ENCODE assay signal across 8 cellular contexts in the genomic region with DNA sequence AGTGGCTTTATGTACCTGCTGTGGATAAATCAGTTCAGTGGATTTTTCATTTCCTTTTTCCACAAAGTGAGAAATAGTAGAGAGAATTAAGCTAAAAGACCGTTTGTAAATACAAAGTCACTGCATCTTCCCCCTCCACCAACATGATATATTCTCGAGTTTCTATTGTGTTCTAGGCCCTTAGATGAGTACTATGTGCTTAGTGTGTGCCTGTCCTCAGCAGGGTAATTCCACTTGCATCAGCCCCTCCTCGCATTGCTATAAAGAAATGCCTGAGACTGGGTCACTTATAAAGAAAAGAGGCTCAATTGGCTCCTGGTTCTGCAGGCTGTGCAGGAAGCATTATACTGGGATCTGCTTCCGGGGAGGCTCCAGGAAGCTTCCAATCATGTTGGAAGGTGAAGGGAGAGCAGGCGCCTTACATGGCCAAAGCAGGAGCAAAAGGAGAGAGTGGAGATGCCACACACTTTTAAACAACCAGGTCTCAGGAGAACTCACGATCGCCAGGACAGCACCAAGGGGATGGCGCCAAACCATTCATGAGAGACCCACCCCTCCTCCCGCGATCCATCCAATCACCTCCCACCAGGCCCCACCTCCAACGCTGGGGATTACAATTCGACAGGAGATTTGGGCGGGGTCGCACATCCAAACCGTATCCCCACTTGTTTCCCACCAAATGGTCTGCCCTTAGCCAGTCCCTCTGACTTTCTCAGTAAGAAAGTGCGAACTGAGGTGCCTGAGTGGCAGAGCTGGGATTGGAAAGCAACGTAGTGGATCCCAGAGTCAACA.
DNase-seq lines count a peak whose midpoint lies in the region; ATAC-seq, FAIRE-seq and TF ChIP-seq lines count a peak whose summit lies in the region.

No MANE protein-coding gene starts in this region.

- no TSS peak for BruUV-seq in IMR-90 (replicated peaks; lab: Mats Ljungman, UMichigan)

- H3K4me1 ChIP-seq in IMR-90 (ENCODE audit: control insufficient read depth, insufficient read depth, low read length), result peaks cover 3% of the 10 kb centered on the region; the same call in 1 of the 2 replicates
- H3K4me1 ChIP-seq in mesendoderm (ENCODE audit: control insufficient read depth, low read depth, low read length), result no peaks in the 10 kb centered on the region

- no peak for TF ChIP-seq CTCF in IMR-90 (conservative IDR thresholded peaks at IDR 0.05; ENCODE audit: low read depth, low read length)
- no peak for TF ChIP-seq CTCF in bronchial epithelial cell (IDR thresholded peaks at IDR 0.05; ENCODE audit: insufficient read depth, low read length, severe bottlenecking)

- no peak overlapping the region for H2AK5ac ChIP-seq in IMR-90 (ENCODE audit: low read depth, low read length)
- H2AK5ac ChIP-seq in mesendoderm (ENCODE audit: low read length), result no peak overlapping the region

- no peak for TF ChIP-seq RAD21 in IMR-90 (IDR thresholded peaks at IDR 0.05; ENCODE audit: low read length)

- H3K36me3 ChIP-seq in IMR-90 (ENCODE audit: control insufficient read depth, insufficient read depth, low read length) (no peaks in the 10 kb centered on the region), bronchial epithelial cell (ENCODE audit: control insufficient read depth, insufficient read depth, low read length) (no peaks in the 10 kb centered on the region), mesendoderm (ENCODE audit: control insufficient read depth, insufficient read depth, low read length) (no peaks in the 10 kb centered on the region)

- 26% methylated on average over 3 of the region's 17 CpGs; no CpG with 5 or more reads in 1 of the 2 experiments for WGBS in IMR-90 (ENCODE audit: extremely low coverage in 2 of 2, insufficient read length in 1 of 2), 2 experiments
- no CpG with 5 or more reads among the region's 17 CpGs for WGBS in mesendoderm (ENCODE audit: extremely low coverage, insufficient coverage, low lambda C conversion rate)

- peak overlapping the region; percentile 41 for H3K4me3 ChIP-seq in IMR-90 (ENCODE audit: insufficient read depth, low read depth, low read length)
- H3K4me3 ChIP-seq in bronchial epithelial cell (ENCODE audit: low read depth, low read length), result peak overlapping the region; percentile 4
- H3K4me3 ChIP-seq in mesendoderm (ENCODE audit: low read length), result peak overlapping the region; percentile 57

- peak; percentile 11 for ATAC-seq in Right ventricle myocardium inferior
- ATAC-seq in IMR-90 (ENCODE audit: low read depth), result peak; percentile 30
- ATAC-seq in HG03097 (IDR thresholded peaks at IDR 0.05; ENCODE audit: low FRiP score, unreplicated experiment), result no peak

- CTCF ChIA-PET in IMR-90 (lab: Yijun Ruan, JAX), result interaction anchor here (1.0 to 3.4 kb wide), 15 partner anchors 11 to 732 kb away, joined by 3 to 22 read pairs (median 4); no protein-coding TSS in a partner anchor

- in situ Hi-C loops in IMR-90 (cut with MboI; ENCODE audit: low sequenced_read_pairs), result loop anchor here (5.0 to 25.0 kb wide), 2 partner anchors 211 to 741 kb away; no protein-coding TSS in a partner anchor

- H3K14ac ChIP-seq in IMR-90 (replicated peaks; ENCODE audit: low read depth, low read length), result peak overlapping the region; percentile 32

- peak overlapping the region; percentile 98 for H3K4me2 ChIP-seq in IMR-90 (ENCODE audit: low read depth, low read length)
- peak overlapping the region; percentile 100 for H3K4me2 ChIP-seq in mesendoderm (ENCODE audit: low read length)

- no peak overlapping the region for H4K91ac ChIP-seq in IMR-90 (ENCODE audit: insufficient read depth, low read depth, low read length)

- H4K8ac ChIP-seq in IMR-90 (ENCODE audit: low read depth in 2 of 2, low read length in 2 of 2), result peak overlapping the region in 1 of 2 experiments; percentile 47; a peak in 1 of 4 replicates
- H4K8ac ChIP-seq in mesendoderm (ENCODE audit: low read depth, low read length), result no peak overlapping the region

- H3K79me2 ChIP-seq in mesendoderm (ENCODE audit: control insufficient read depth, insufficient read depth, low read length), result no peaks in the 10 kb centered on the region

- H3K27ac ChIP-seq in IMR-90 (ENCODE audit: insufficient read depth, low read length) (no peak overlapping the region), mesendoderm (ENCODE audit: low read depth, low read length) (no peak overlapping the region)

- DNase-seq in Right ventricle myocardium inferior (ENCODE audit: missing footprints), result no peak
- DNase-seq in cardiac septum (ENCODE audit: low spot score), result no peak
- no peak for DNase-seq in IMR-90
- no peak for DNase-seq in bronchial epithelial cell (ENCODE audit: low read depth)
- DNase-seq in mesendoderm, result peak; percentile 83
- DNase-seq in foreskin melanocyte, result no peak
- DNase-seq in DMS153 treated with DMSO at 0.1 percent for 48 hours (lab: John Stamatoyannopoulos, UW; ENCODE audit: unreplicated experiment), result no peak

- H3K79me1 ChIP-seq in IMR-90 (ENCODE audit: low read depth in 1 of 2, low read length in 2 of 2) (no peaks in the 10 kb centered on the region), mesendoderm (ENCODE audit: low read length) (no peaks in the 10 kb centered on the region)

- no peak for TF ChIP-seq POLR2A in IMR-90 (IDR thresholded peaks at IDR 0.05; ENCODE audit: low read depth, low read length)

- H2AK9ac ChIP-seq in IMR-90 (replicated peaks; ENCODE audit: low read depth, low read length, poor library complexity), result peak overlapping the region; percentile 91

- H4K5ac ChIP-seq in IMR-90 (ENCODE audit: low read depth, low read length) (no peak overlapping the region; the same call in 1 of the 2 replicates), mesendoderm (ENCODE audit: low read length) (no peak overlapping the region)

- H3K27me3 ChIP-seq in IMR-90 (ENCODE audit: control insufficient read depth, insufficient read depth, low read length), result no peaks in the 10 kb centered on the region; the same call in 1 of the 2 replicates
- H3K27me3 ChIP-seq in bronchial epithelial cell (ENCODE audit: control insufficient read depth, insufficient read depth, low read length), result no peaks in the 10 kb centered on the region
- no peaks in the 10 kb centered on the region for H3K27me3 ChIP-seq in mesendoderm (ENCODE audit: insufficient read depth, low read length, poor library complexity)

- H3K9me3 ChIP-seq in IMR-90 (ENCODE audit: control insufficient read depth, insufficient read depth, low read length), result no peaks in the 10 kb centered on the region

- FAIRE-seq in bronchial epithelial cell (lab: Jason Lieb, UNC), result no peak

- H3K9ac ChIP-seq in IMR-90 (ENCODE audit: low read depth, low read length) (no peak overlapping the region), mesendoderm (ENCODE audit: low read length) (peak overlapping the region; percentile 65)

- H3K9me1 ChIP-seq in IMR-90 (ENCODE audit: insufficient read depth, low read length), result no peaks in the 10 kb centered on the region

- intact Hi-C loops in Right ventricle myocardium inferior (cut with DNase I) (loop anchor here (1.0 to 10.0 kb wide), 2 partner anchors 212 to 969 kb away; no protein-coding TSS in a partner anchor), cardiac septum (cut with DNase I) (loop anchor here (2.0 kb wide), 1 partner anchor 215 kb away; no protein-coding TSS in a partner anchor), IMR-90 (cut with micrococcal nuclease) (loop anchor here (1.0 to 10.0 kb wide), 5 partner anchors 23 to 726 kb away; a partner anchor contains a TSS)

- H2BK5ac ChIP-seq in IMR-90 (ENCODE audit: low read depth, low read length, poor library complexity, severe bottlenecking), result no peak overlapping the region
- no peak overlapping the region for H2BK5ac ChIP-seq in mesendoderm (ENCODE audit: low read length)

- H3K4ac ChIP-seq in IMR-90 (ENCODE audit: low read depth, low read length) (peak overlapping the region; percentile 55; the same call in 1 of the 2 replicates), mesendoderm (ENCODE audit: low read depth, low read length) (no peak overlapping the region)

- H3K18ac ChIP-seq in IMR-90 (ENCODE audit: low read depth, low read length) (no peak overlapping the region; the same call in 1 of the 2 replicates), mesendoderm (ENCODE audit: low read length) (no peak overlapping the region)

- H2BK15ac ChIP-seq in IMR-90 (ENCODE audit: low read depth, low read length) (no peak overlapping the region), mesendoderm (replicated peaks; ENCODE audit: low read depth) (no peak overlapping the region)

- peak overlapping the region; percentile 92 for H2AFZ ChIP-seq in IMR-90 (replicated peaks; ENCODE audit: low read length, poor library complexity)

- H3K23ac ChIP-seq in IMR-90 (ENCODE audit: low read depth, low read length) (0 out of 2 replicates have a peak overlapping the region, but pooled peaks have one; percentile 32), mesendoderm (ENCODE audit: low read length) (no peak overlapping the region)

- POLR2A ChIA-PET in IMR-90 (lab: Charles Lee; ENCODE audit: unreplicated experiment), result interaction anchor here (1.4 kb wide), 1 partner anchor 214 kb away, joined by 4 read pairs; no protein-coding TSS in a partner anchor

- H3K56ac ChIP-seq in IMR-90 (ENCODE audit: extremely low read depth, insufficient read depth, low read length) (no peak overlapping the region), mesendoderm (ENCODE audit: low read length) (peak overlapping the region; percentile 79)

- H2BK120ac ChIP-seq in IMR-90 (ENCODE audit: low read depth, low read length) (peak overlapping the region; percentile 55; the same call in 1 of the 2 replicates), mesendoderm (ENCODE audit: low read depth, low read length) (no peak overlapping the region)

- dilution Hi-C loops in IMR-90 (cut with HindIII; ENCODE audit: low sequenced_read_pairs, unreplicated experiment), result no loop called here

- peak overlapping the region; percentile 26; the same call in 1 of the 2 replicates for H2BK20ac ChIP-seq in IMR-90 (ENCODE audit: low read depth, low read length)

- H4K20me1 ChIP-seq in IMR-90 (ENCODE audit: insufficient read depth, low read length), result no peaks in the 10 kb centered on the region

TF ChIP-seq in IMR-90, 13 proteins besides CTCF, POLR2A, EP300 and RAD21 (continues in another document):
- no peak for TF ChIP-seq CHD1 (IDR thresholded peaks at IDR 0.05; ENCODE audit: low read depth, low read length)
- TF ChIP-seq RCOR1 (IDR thresholded peaks at IDR 0.05; ENCODE audit: insufficient replicate concordance, low read length), result no peak
- TF ChIP-seq, protein P1, sequence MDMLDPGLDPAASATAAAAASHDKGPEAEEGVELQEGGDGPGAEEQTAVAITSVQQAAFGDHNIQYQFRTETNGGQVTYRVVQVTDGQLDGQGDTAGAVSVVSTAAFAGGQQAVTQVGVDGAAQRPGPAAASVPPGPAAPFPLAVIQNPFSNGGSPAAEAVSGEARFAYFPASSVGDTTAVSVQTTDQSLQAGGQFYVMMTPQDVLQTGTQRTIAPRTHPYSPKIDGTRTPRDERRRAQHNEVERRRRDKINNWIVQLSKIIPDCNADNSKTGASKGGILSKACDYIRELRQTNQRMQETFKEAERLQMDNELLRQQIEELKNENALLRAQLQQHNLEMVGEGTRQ (IDR thresholded peaks at IDR 0.05; ENCODE audit: low read depth, low read length), result no peak
- TF ChIP-seq MAZ (IDR thresholded peaks at IDR 0.05; ENCODE audit: borderline replicate concordance, low read depth, low read length), result no peak
- TF ChIP-seq SMC3 (IDR thresholded peaks at IDR 0.05; ENCODE audit: low read depth, low read length), result no peak
- no peak for TF ChIP-seq FOS (IDR thresholded peaks at IDR 0.05; ENCODE audit: low read depth, low read length)
- TF ChIP-seq RFX5 (IDR thresholded peaks at IDR 0.05; ENCODE audit: low read depth, low read length), result no peak

Comparison
In these comparisons a context has a peak if more than half of its experiments do, and no peak if none do; other contexts are left out.
1. H3K4me3 ChIP-seq: peak in every context shown above with its lines; median percentile 57 in mesendoderm; 41 in IMR-90; 4 in bronchial epithelial cell.